ENCODE assay signal across 20 cellular contexts in the genomic region with DNA sequence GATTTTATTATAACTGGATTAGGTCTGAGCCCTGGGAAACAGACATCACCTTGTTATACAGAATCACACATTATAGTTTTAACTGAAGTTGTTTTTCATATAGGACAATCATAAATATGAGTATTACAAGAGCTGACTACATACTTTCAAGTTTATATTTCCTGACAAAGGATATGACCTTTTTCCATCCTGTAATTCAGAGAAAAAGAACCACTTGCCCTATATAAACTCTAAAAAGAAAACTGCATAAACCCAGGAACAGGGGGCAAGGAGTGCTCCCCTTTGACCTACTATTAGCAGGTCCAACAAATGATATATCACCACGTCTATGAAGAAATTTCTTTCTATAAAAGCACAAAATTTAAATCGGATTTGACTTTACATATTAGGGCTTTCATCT. TPM values are rescaled to one million over a fixed set of nuclear protein-coding genes. Genes with fewer than 3 reads are reported as not detected.
DNase-seq lines count a peak whose midpoint lies in the region; ATAC-seq, FAIRE-seq and TF ChIP-seq lines count a peak whose summit lies in the region.
"Had no signal": no experiment of that assay in that cellular context is flagged by ENCODE, and none has a peak within 500 bp of the region (broad histone marks: within the 10 kb centered on the region; RNA-seq: fewer than 3 reads in every experiment).

No MANE protein-coding gene starts in this region.

- H3K27ac ChIP-seq in PC-3 (ENCODE audit: low read length) = 0 out of 2 replicates have a peak overlapping the region, but pooled peaks have one; percentile 9
- peak overlapping the region; percentile 13 for H3K27ac ChIP-seq in endothelial cell of umbilical vein (ENCODE audit: insufficient read depth, low read depth, low read length)
- H3K27ac ChIP-seq: BLaER1 had no signal

- peak overlapping the region; percentile 41 for H3K4me3 ChIP-seq in Loucy (ENCODE audit: low read length, poor library complexity, severe bottlenecking)
- H3K4me3 ChIP-seq in PC-3 (ENCODE audit: low read length) = no peak overlapping the region
- H3K4me3 ChIP-seq in endothelial cell of umbilical vein (replicated peaks in 1 of 3; ENCODE audit: insufficient read depth in 1 of 3, low read depth in 1 of 3, low read length in 3 of 3) = no peak overlapping the region
- H3K4me3 ChIP-seq: BLaER1 had no signal

- H3K9me1 ChIP-seq in endothelial cell of umbilical vein (replicated peaks; ENCODE audit: control insufficient read depth, extremely low read depth, insufficient read depth, low read length) = no peaks in the 10 kb centered on the region

- H3K79me2 ChIP-seq in Loucy (ENCODE audit: insufficient read depth, low read length) (no peaks in the 10 kb centered on the region), PC-3 (ENCODE audit: low read length) (no peaks in the 10 kb centered on the region), endothelial cell of umbilical vein (ENCODE audit: control insufficient read depth, insufficient read depth, low read length) (no peaks in the 10 kb centered on the region)

- H3K4me1 ChIP-seq in Loucy (ENCODE audit: insufficient read depth, low read length, poor library complexity, severe bottlenecking) (peaks cover 46% of the 10 kb centered on the region), PC-3 (ENCODE audit: insufficient read depth, low read length) (peaks cover 10% of the 10 kb centered on the region; the same call in 1 of the 2 replicates), endothelial cell of umbilical vein (ENCODE audit: control insufficient read depth, extremely low read depth, insufficient read depth, low read length) (peaks cover 23% of the 10 kb centered on the region)
- H3K4me1 ChIP-seq: BE2C, Caco-2 had no signal

- no peaks in the 10 kb centered on the region for H3K27me3 ChIP-seq in Loucy (ENCODE audit: insufficient read depth, low read length, poor library complexity, severe bottlenecking)
- no peaks in the 10 kb centered on the region for H3K27me3 ChIP-seq in PC-3 (ENCODE audit: low read length)
- H3K27me3 ChIP-seq in endothelial cell of umbilical vein (ENCODE audit: control insufficient read depth in 2 of 2, insufficient read depth in 2 of 2, low read length in 2 of 2) = no peaks in the 10 kb centered on the region
- H3K27me3 ChIP-seq: BE2C, BLaER1 had no signal

- intact Hi-C loops in PC-3 (cut with micrococcal nuclease) (no loop called here), endothelial cell of umbilical vein (cut with micrococcal nuclease) (loop anchor here (1.0 kb wide), 1 partner anchor 14 kb away; no protein-coding TSS in a partner anchor)

- dilution Hi-C loops in endothelial cell of umbilical vein (cut with MboI; ENCODE audit: extremely low pct_ligation_motif_present, low sequenced_read_pairs) = no loop called here

- TF ChIP-seq POLR2A in endothelial cell of umbilical vein (IDR thresholded peaks at IDR 0.05; ENCODE audit: low read depth, low read length) = no peak

- H3K36me3 ChIP-seq in Loucy (ENCODE audit: insufficient read depth, low read length) = no peaks in the 10 kb centered on the region
- H3K36me3 ChIP-seq in PC-3 (ENCODE audit: low read depth, low read length) = peaks cover 66% of the 10 kb centered on the region
- peaks cover 0 to 11% of the 10 kb centered on the region in 2 experiments for H3K36me3 ChIP-seq in endothelial cell of umbilical vein (ENCODE audit: control insufficient read depth in 2 of 2, extremely low read depth in 1 of 2, insufficient read depth in 2 of 2, low read length in 2 of 2)

- H3K9me3 ChIP-seq in Loucy (ENCODE audit: insufficient read depth, low read depth, low read length) = no peaks in the 10 kb centered on the region
- H3K9me3 ChIP-seq in PC-3 (ENCODE audit: low read length) = no peaks in the 10 kb centered on the region
- no peaks in the 10 kb centered on the region for H3K9me3 ChIP-seq in endothelial cell of umbilical vein (replicated peaks; ENCODE audit: control insufficient read depth, insufficient read depth, low read length)
- H3K9me3 ChIP-seq: BE2C, BLaER1, Caco-2 had no signal

- H4K20me1 ChIP-seq in Loucy (ENCODE audit: insufficient read depth, low read length, poor library complexity, severe bottlenecking) (no peaks in the 10 kb centered on the region), PC-3 (ENCODE audit: low read length) (no peaks in the 10 kb centered on the region), endothelial cell of umbilical vein (replicated peaks; ENCODE audit: control insufficient read depth, extremely low read depth, insufficient read depth, low read length) (no peaks in the 10 kb centered on the region)
- H4K20me1 ChIP-seq: BLaER1 had no signal

- ATAC-seq in PC-3 = peak; percentile 52
- ATAC-seq: CD8-positive, alpha-beta T cell had no signal

- POLR2A ChIA-PET in PC-3 (lab: Charles Lee; ENCODE audit: unreplicated experiment) = no interaction called here
- POLR2A ChIA-PET in endothelial cell of umbilical vein (lab: Charles Lee) = interaction anchor here (0.6 kb wide), 1 partner anchor 54 kb away, joined by 7 read pairs; no protein-coding TSS in a partner anchor

- H2AFZ ChIP-seq in Loucy (ENCODE audit: low read length) = no peak overlapping the region
- H2AFZ ChIP-seq in PC-3 (ENCODE audit: low read length) = no peak overlapping the region
- H2AFZ ChIP-seq in endothelial cell of umbilical vein (ENCODE audit: low read depth, low read length) = no peak overlapping the region

- DNase-seq in PC-3 = no peak
- peak; percentile 55 for DNase-seq in endothelial cell of umbilical vein (ENCODE audit: low read depth, low spot score)
- DNase-seq in CD1c-positive myeloid dendritic cell (ENCODE audit: extremely low spot score) = no peak
- no peak for DNase-seq in activated naive CD4-positive, alpha-beta T cell (lab: John Stamatoyannopoulos, UW)
- DNase-seq: 8988T; ACHN; BE2C; C1 segment of cervical spinal cord; Caco-2; Calu3; CD4-positive, alpha-beta T cell; CD8-positive, alpha-beta T cell; DMS79 treated with DMSO at 0.1 percent for 48 hours; GF-D8 had no signal

- BruUV-seq in PC-3 (replicated peaks; lab: Mats Ljungman, UMichigan) (no TSS peak), endothelial cell of umbilical vein (replicated peaks; lab: Mats Ljungman, UMichigan) (no TSS peak)

- H3K4me2 ChIP-seq in Loucy (ENCODE audit: low read depth, low read length, poor library complexity, severe bottlenecking) (peak overlapping the region; percentile 64), PC-3 (ENCODE audit: low read length) (no peak overlapping the region), endothelial cell of umbilical vein (ENCODE audit: insufficient read depth, low read length) (peak overlapping the region; percentile 63)
- H3K4me2 ChIP-seq: BLaER1 had no signal

- peak overlapping the region; percentile 26 for H3K9ac ChIP-seq in Loucy (ENCODE audit: low read depth, low read length, poor library complexity, severe bottlenecking)
- no peak overlapping the region for H3K9ac ChIP-seq in PC-3 (ENCODE audit: low read length)
- H3K9ac ChIP-seq in endothelial cell of umbilical vein (replicated peaks; ENCODE audit: extremely low read depth, insufficient read depth, low read length) = peak overlapping the region; percentile 3
- H3K9ac ChIP-seq: BLaER1 had no signal

- TF ChIP-seq CTCF in Loucy (conservative IDR thresholded peaks at IDR 0.05; ENCODE audit: low read length) (no peak), PC-3 (conservative IDR thresholded peaks at IDR 0.05; ENCODE audit: low read depth, low read length) (no peak), endothelial cell of umbilical vein (IDR thresholded peaks at IDR 0.05; ENCODE audit: extremely low read depth in 1 of 2, insufficient read depth in 1 of 2, low read depth in 1 of 2, low read length in 2 of 2) (no peak)

- CTCF ChIA-PET in PC-3 (lab: Charles Lee) (interaction anchor here (1.4 kb wide), 1 partner anchor 14 kb away, joined by 3 read pairs; no protein-coding TSS in a partner anchor), endothelial cell of umbilical vein (lab: Charles Lee) (no interaction called here)

- FAIRE-seq in endothelial cell of umbilical vein (lab: Jason Lieb, UNC) = no peak
- FAIRE-seq: A204.1, D721Med, G401.6, GM19239 had no signal

- H3F3A ChIP-seq in Loucy (ENCODE audit: low read depth) (no peaks in the 10 kb centered on the region; the same call in 1 of the 2 replicates), PC-3 (ENCODE audit: low read length, unreplicated experiment) (no peaks in the 10 kb centered on the region)

- H3K9me2 ChIP-seq in Loucy (replicated peaks; ENCODE audit: low read depth, low read length) = no peaks in the 10 kb centered on the region
- no peaks in the 10 kb centered on the region for H3K9me2 ChIP-seq in PC-3 (replicated peaks; ENCODE audit: low read length)

TF ChIP-seq in endothelial cell of umbilical vein, 7 proteins besides CTCF, POLR2A, EP300 and RAD21:
- TF ChIP-seq GATA2 (IDR thresholded peaks at IDR 0.05; ENCODE audit: insufficient read depth, insufficient read length, low read depth, low read length) (no peak), MYC (IDR thresholded peaks at IDR 0.05; ENCODE audit: low read depth, low read length) (no peak), POLR2AphosphoS5 (IDR thresholded peaks at IDR 0.05; ENCODE audit: insufficient read depth, low read depth, low read length) (no peak), FOS (IDR thresholded peaks at IDR 0.05; ENCODE audit: borderline replicate concordance, insufficient read depth, low read length) (no peak), JUN (IDR thresholded peaks at IDR 0.05; ENCODE audit: borderline replicate concordance, insufficient read depth, insufficient read length, low read depth) (no peak), EZH2 (IDR thresholded peaks at IDR 0.05; ENCODE audit: borderline replicate concordance, low read depth, low read length, severe bottlenecking) (no peak)
- TF ChIP-seq, protein P1, sequence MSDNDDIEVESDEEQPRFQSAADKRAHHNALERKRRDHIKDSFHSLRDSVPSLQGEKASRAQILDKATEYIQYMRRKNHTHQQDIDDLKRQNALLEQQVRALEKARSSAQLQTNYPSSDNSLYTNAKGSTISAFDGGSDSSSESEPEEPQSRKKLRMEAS (IDR thresholded peaks at IDR 0.05; ENCODE audit: insufficient read depth, insufficient read length) = no peak

RNA-seq across cellular contexts. Expression of gene B3GALNT1, which starts 20.9 kb away (rescaled TPM):
- total RNA-seq in PC-3 (2014; rRNA removed) = 110 and 125 TPM in 2 replicates
- total RNA-seq in endothelial cell of umbilical vein = 13.7 and 29.4 TPM in 2 replicates
- polyA plus RNA-seq in endothelial cell of umbilical vein = 17.0 and 19.4 TPM in 2 replicates
- polyA plus RNA-seq in endothelial cell of umbilical vein (2011; cell fraction: cytosol; rRNA removed) = 16.2 and 16.4 TPM in 2 replicates
- 14.7 and 15.4 TPM in 2 replicates for polyA plus RNA-seq in endothelial cell of umbilical vein (2011; cell fraction: nucleus; rRNA removed)
- 12.3 and 18.2 TPM in 2 replicates for polyA plus RNA-seq in endothelial cell of umbilical vein (2012)
- 45.9 and 61.8 TPM in 2 replicates for polyA minus RNA-seq in endothelial cell of umbilical vein
- polyA minus RNA-seq in endothelial cell of umbilical vein (2011; cell fraction: cytosol; rRNA and poly(A)+ RNA removed) = not detected
- polyA minus RNA-seq in endothelial cell of umbilical vein (2011; cell fraction: nucleus; rRNA and poly(A)+ RNA removed) = 13.6 and 15.8 TPM in 2 replicates
